ENCODE assay signal across 9 cellular contexts in genomic region chr15:89115547-89115946, GRCh38. TPM values are rescaled to one million over a fixed set of nuclear protein-coding genes. Genes with fewer than 3 reads are reported as not detected.
DNase-seq lines count a peak whose midpoint lies in the region; ATAC-seq, FAIRE-seq and TF ChIP-seq lines count a peak whose summit lies in the region.
"Had no signal": no experiment of that assay in that cellular context is flagged by ENCODE, and none has a peak within 500 bp of the region (broad histone marks: within the 10 kb centered on the region; RNA-seq: fewer than 3 reads in every experiment).

No MANE protein-coding gene starts in this region.

- H3K4me3 ChIP-seq in Caco-2 (ENCODE audit: low read depth, low read length): no peak overlapping the region
- H3K4me3 ChIP-seq in brain microvascular endothelial cell (ENCODE audit: low read depth, low read length): no peak overlapping the region
- H3K4me3 ChIP-seq in lung: no peak overlapping the region
- no peak overlapping the region for H3K4me3 ChIP-seq in kidney (ENCODE audit: low read length in 2 of 2)

- H3K27me3 Mint-ChIP-seq in Caco-2 (ENCODE audit: insufficient read depth, unreplicated experiment): no peaks in the 10 kb centered on the region
- H3K27me3 Mint-ChIP-seq in effector memory CD8-positive, alpha-beta T cell: no peaks in the 10 kb centered on the region

- ATAC-seq in lung (ENCODE audit: insufficient read depth, low FRiP score) (peak; percentile 14), HG03439 (IDR thresholded peaks at IDR 0.05; ENCODE audit: unreplicated experiment) (no peak)
- no peak for ATAC-seq in effector memory CD8-positive, alpha-beta T cell (replicated peaks)

- H3K36me3 ChIP-seq in Caco-2 (ENCODE audit: control insufficient read depth, insufficient read depth, low read length) (peaks cover 5% of the 10 kb centered on the region; the same call in 1 of the 2 replicates), brain microvascular endothelial cell (replicated peaks) (no peaks in the 10 kb centered on the region), lung (ENCODE audit: control insufficient read depth in 2 of 2, insufficient read depth in 2 of 2, low read length in 2 of 2) (peaks cover 12 to 16% of the 10 kb centered on the region in 2 donors), kidney (ENCODE audit: control insufficient read depth in 1 of 2, insufficient read depth in 2 of 2, low read length in 2 of 2) (peaks cover 0 to 10% of the 10 kb centered on the region in 2 donors)

- peaks cover 42% of the 10 kb centered on the region for H3K4me1 Mint-ChIP-seq in Caco-2 (ENCODE audit: low read depth, unreplicated experiment)
- H3K4me1 Mint-ChIP-seq in effector memory CD8-positive, alpha-beta T cell (ENCODE audit: low read depth in 2 of 2): peaks cover 12 to 36% of the 10 kb centered on the region in 2 donors

- H3K9ac ChIP-seq in kidney (ENCODE audit: low read length in 2 of 2): no peak overlapping the region

- H3K4me1 ChIP-seq in Caco-2 (peaks cover 75% of the 10 kb centered on the region), lung (ENCODE audit: control insufficient read depth in 2 of 2, insufficient read depth in 2 of 2, low read length in 2 of 2) (peaks cover 10 to 37% of the 10 kb centered on the region in 2 donors), kidney (ENCODE audit: control insufficient read depth in 1 of 2, insufficient read depth in 1 of 2, low read depth in 1 of 2, low read length in 2 of 2) (peaks cover 0 to 11% of the 10 kb centered on the region in 2 donors)

- in situ Hi-C loops in brain microvascular endothelial cell (cut with HindIII; ENCODE audit: low pct_ligation_motif_present, low sequenced_read_pairs): no loop called here

- no peaks in the 10 kb centered on the region for H3K9me3 ChIP-seq in Caco-2
- H3K9me3 ChIP-seq in lung (ENCODE audit: control insufficient read depth in 2 of 2, insufficient read depth in 1 of 2, low read length in 1 of 2): peaks cover 0 to 3% of the 10 kb centered on the region in 2 donors
- H3K9me3 ChIP-seq in kidney (ENCODE audit: control insufficient read depth in 1 of 2, low read length in 2 of 2): no peaks in the 10 kb centered on the region
- H3K9me3 ChIP-seq: BE2C had no signal

- no peaks in the 10 kb centered on the region for H3K9me3 Mint-ChIP-seq in Caco-2 (ENCODE audit: unreplicated experiment)
- no peaks in the 10 kb centered on the region for H3K9me3 Mint-ChIP-seq in effector memory CD8-positive, alpha-beta T cell

- H3K36me3 Mint-ChIP-seq in Caco-2 (ENCODE audit: insufficient read depth, unreplicated experiment): peaks cover 37% of the 10 kb centered on the region
- peaks cover 38% of the 10 kb centered on the region for H3K36me3 Mint-ChIP-seq in effector memory CD8-positive, alpha-beta T cell (ENCODE audit: insufficient read depth)

- DNase-seq in Caco-2 (peak; percentile 59 to 67), NCI-H2107 (lab: John Stamatoyannopoulos, UW) (peak; percentile 26), brain microvascular endothelial cell (no peak), lung (ENCODE audit: low spot score) (no peak), T-helper 9 cell (no peak), kidney (no peak)
- DNase-seq in effector memory CD8-positive, alpha-beta T cell: no peak
- DNase-seq: BE2C had no signal

- TF ChIP-seq CTCF in Caco-2 (IDR thresholded peaks at IDR 0.05; ENCODE audit: insufficient read depth in 1 of 2, low read depth in 1 of 2, low read length in 1 of 2, severe bottlenecking in 1 of 2, unreplicated experiment in 1 of 2) (no peak), brain microvascular endothelial cell (IDR thresholded peaks at IDR 0.05; ENCODE audit: low read depth, low read length, missing control alignments) (no peak), lung (IDR thresholded peaks at IDR 0.05; ENCODE audit: control extremely low read depth, extremely low read depth) (no peak), kidney (IDR thresholded peaks at IDR 0.05; ENCODE audit: borderline replicate concordance, extremely low read depth, insufficient read depth) (no peak)

- intact Hi-C loops in Caco-2 (cut with micrococcal nuclease; ENCODE audit: unreplicated experiment): loop anchor here (1.0 kb wide), 1 partner anchor 10 kb away; no protein-coding TSS in a partner anchor
- intact Hi-C loops in kidney (cut with DNase I): no loop called here

- no TSS peak for BruUV-seq in Caco-2 (replicated peaks; lab: Mats Ljungman, UMichigan)

- H3K27me3 ChIP-seq in Caco-2 (replicated peaks; ENCODE audit: control insufficient read depth, insufficient read depth, low read length): no peaks in the 10 kb centered on the region
- H3K27me3 ChIP-seq in brain microvascular endothelial cell (replicated peaks): no peaks in the 10 kb centered on the region
- no peaks in the 10 kb centered on the region for H3K27me3 ChIP-seq in lung (ENCODE audit: control insufficient read depth, insufficient read depth)
- H3K27me3 ChIP-seq: BE2C had no signal

- CTCF ChIA-PET in Caco-2 (lab: Charles Lee): interaction anchor here (0.6 to 1.1 kb wide), 2 partner anchors 27 to 56 kb away, joined by 3 read pairs; partner anchors contain the start of gene ABHD2

- peak overlapping the region; percentile 87 for H3K27ac Mint-ChIP-seq in Caco-2 (ENCODE audit: unreplicated experiment)
- no peak overlapping the region for H3K27ac Mint-ChIP-seq in effector memory CD8-positive, alpha-beta T cell

- H3K27ac ChIP-seq in brain microvascular endothelial cell (peak overlapping the region; percentile 97), lung (ENCODE audit: low read depth in 1 of 2, low read length in 1 of 2) (peak overlapping the region; percentile 54 to 81), kidney (ENCODE audit: low read depth in 2 of 2, low read length in 2 of 2) (no peak overlapping the region)

- no peak for FAIRE-seq in kidney (lab: Jason Lieb, UNC)

- 72 to 83% methylated on average over 5 of the region's 5 CpGs for WGBS in lung, 2 donors

- H3K4me3 Mint-ChIP-seq in Caco-2 (ENCODE audit: unreplicated experiment): no peak overlapping the region
- no peak overlapping the region for H3K4me3 Mint-ChIP-seq in effector memory CD8-positive, alpha-beta T cell

- POLR2A ChIA-PET in Caco-2 (lab: Charles Lee): interaction anchor here (0.6 kb wide), 1 partner anchor 28 kb away, joined by 4 read pairs; the partner anchor contains the start of gene ABHD2

RNA-seq across cellular contexts. Expression of gene ABHD2, which starts 27.3 kb away (rescaled TPM):
- total RNA-seq in Caco-2 (2022) (56.4 and 63.0 TPM in 2 replicates), lung (100 to 1,000 TPM in 1 of 2 donors, 10 to 100 TPM in 1; 77.2 to 200 TPM), kidney (123 TPM)
- polyA plus RNA-seq in lung (10 to 100 TPM; 11.7 to 41.5 TPM), kidney (ENCODE audit: insufficient read depth, low read depth, low replicate concordance) (13.3 TPM)

Comparison
In these comparisons a context has a peak if more than half of its experiments do, and no peak if none do; other contexts are left out.
1. DNase-seq: peak in Caco-2 (2 of 2) and NCI-H2107 (single experiment); none in brain microvascular endothelial cell (single experiment), lung (single experiment), T-helper 9 cell (single experiment), kidney (single experiment) and effector memory CD8-positive, alpha-beta T cell (0 of 3).
2. H3K27ac ChIP-seq: peak in brain microvascular endothelial cell (single experiment) and lung (2 of 2); none in kidney (0 of 2).